In the genomic region with DNA sequence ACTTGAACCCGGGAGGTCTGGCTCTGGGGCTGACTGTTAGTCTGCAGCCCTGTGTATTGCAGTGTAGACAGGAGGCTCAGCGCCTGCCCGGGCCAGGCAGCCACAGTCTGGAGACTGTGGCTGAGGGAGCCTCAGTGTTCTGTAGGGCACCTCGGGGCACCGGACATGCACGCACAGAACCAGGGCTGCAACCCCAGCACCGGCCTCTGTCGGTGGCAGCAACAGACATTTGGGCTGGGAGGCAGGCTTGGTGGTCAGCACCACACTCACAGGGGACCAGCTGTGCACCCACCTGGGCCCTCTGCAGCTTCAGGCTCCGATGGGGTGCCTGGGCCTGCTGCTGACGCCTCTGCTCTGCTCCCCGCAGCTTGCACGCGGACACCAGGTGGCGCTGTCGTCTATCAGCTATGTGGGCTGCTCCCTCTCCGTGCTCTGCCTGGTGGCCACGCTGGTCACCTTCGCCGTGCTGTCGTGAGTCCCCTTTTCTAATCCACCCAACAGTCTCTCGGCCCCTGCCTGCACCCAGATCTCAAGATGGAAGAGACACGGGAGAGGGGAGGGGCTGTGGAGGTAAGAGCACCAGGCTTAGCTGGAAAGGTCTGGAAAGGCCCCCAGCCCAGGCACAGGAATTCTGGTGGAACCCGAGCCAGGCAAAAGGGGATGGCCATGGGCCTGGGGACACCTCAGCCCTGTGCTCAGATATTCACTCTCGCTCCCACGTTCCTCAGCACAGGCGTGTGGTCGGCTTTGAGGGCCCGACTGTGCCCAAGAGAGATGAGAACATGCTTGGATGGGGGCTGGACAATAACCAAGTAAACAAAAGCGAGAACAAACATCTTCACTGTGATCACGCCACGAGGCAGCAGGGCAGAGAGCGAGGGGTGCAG, we compare ENCODE assay signal across 8 cellular contexts.
A peak's percentile ranks its signal among the peaks of the same experiment; 100 is the strongest.
DNase-seq lines count a peak whose midpoint lies in the region; ATAC-seq, FAIRE-seq and TF ChIP-seq lines count a peak whose summit lies in the region.

No MANE protein-coding gene starts in this region.

- intact Hi-C loops in Right ventricle myocardium inferior (cut with DNase I) = loop anchor here (10.0 kb wide), 1 partner anchor 350 kb away; no protein-coding TSS in a partner anchor

- H3K9me3 Mint-ChIP-seq in activated naive CD4-positive, alpha-beta T cell treated with anti-CD3 and anti-CD28 coated beads, Interleukin-2, amount 10 ng/mL, durations not matched to agents 7 days and 5 days = no peaks in the 10 kb centered on the region
- no peaks in the 10 kb centered on the region for H3K9me3 Mint-ChIP-seq in progenitor cell of endocrine pancreas (ENCODE audit: low read depth)

- CTCF ChIA-PET in activated naive CD4-positive, alpha-beta T cell treated with anti-CD3 and anti-CD28 coated beads, Interleukin-2, amount 10 ng/mL, durations not matched to agents 7 days and 5 days (lab: Charles Lee) = interaction anchor here (0.6 to 4.8 kb wide), 20 partner anchors 10 to 725 kb away, joined by 3 to 63 read pairs (median 3); partner anchors contain the start of gene MMP17

- H3K27ac Mint-ChIP-seq in activated naive CD4-positive, alpha-beta T cell treated with anti-CD3 and anti-CD28 coated beads, Interleukin-2, amount 10 ng/mL, durations not matched to agents 7 days and 5 days = no peak overlapping the region
- H3K27ac Mint-ChIP-seq in progenitor cell of endocrine pancreas = no peak overlapping the region

- H3K36me3 Mint-ChIP-seq in activated naive CD4-positive, alpha-beta T cell treated with anti-CD3 and anti-CD28 coated beads, Interleukin-2, amount 10 ng/mL, durations not matched to agents 7 days and 5 days = no peaks in the 10 kb centered on the region
- peaks cover 1% of the 10 kb centered on the region for H3K36me3 Mint-ChIP-seq in progenitor cell of endocrine pancreas (ENCODE audit: insufficient read depth)

- H3K4me3 ChIP-seq in SK-N-MC = no peak overlapping the region

- H3K9me3 ChIP-seq in SK-N-MC (ENCODE audit: low read depth, low read length) = no peaks in the 10 kb centered on the region

- H3K27ac ChIP-seq in SK-N-MC = no peak overlapping the region

- H3K9ac ChIP-seq in SK-N-MC (ENCODE audit: insufficient read length) = no peak overlapping the region

- H3K36me3 ChIP-seq in SK-N-MC (ENCODE audit: insufficient read depth, low read length) = no peaks in the 10 kb centered on the region

- DNase-seq in DMS53 (lab: John Stamatoyannopoulos, UW) (peak; percentile 91), Kasumi-1 (lab: John Stamatoyannopoulos, UW) (peak; percentile 52 to 59), SK-N-MC (ENCODE audit: low read depth, low spot score) (peak; percentile 8), Right ventricle myocardium inferior (ENCODE audit: missing footprints) (peak; percentile 92), progenitor cell of endocrine pancreas (ENCODE audit: low spot score, unreplicated experiment) (peak; percentile 85), urothelium cell line (ENCODE audit: low spot score) (peak; percentile 83)
- peak; percentile 87 for DNase-seq in activated naive CD4-positive, alpha-beta T cell treated with anti-CD3 and anti-CD28 coated beads, Interleukin-2, amount 10 ng/mL, durations not matched to agents 7 days and 5 days

- H3K27me3 Mint-ChIP-seq in activated naive CD4-positive, alpha-beta T cell treated with anti-CD3 and anti-CD28 coated beads, Interleukin-2, amount 10 ng/mL, durations not matched to agents 7 days and 5 days = peaks cover 24% of the 10 kb centered on the region
- H3K27me3 Mint-ChIP-seq in progenitor cell of endocrine pancreas = peaks cover 8% of the 10 kb centered on the region

- TF ChIP-seq CTCF in progenitor cell of endocrine pancreas (IDR thresholded peaks at IDR 0.05; ENCODE audit: unreplicated experiment) = peak; percentile 97

- H3K4me3 Mint-ChIP-seq in activated naive CD4-positive, alpha-beta T cell treated with anti-CD3 and anti-CD28 coated beads, Interleukin-2, amount 10 ng/mL, durations not matched to agents 7 days and 5 days = no peak overlapping the region
- H3K4me3 Mint-ChIP-seq in progenitor cell of endocrine pancreas (ENCODE audit: low read depth) = no peak overlapping the region

- ATAC-seq in GM21576 (IDR thresholded peaks at IDR 0.05; ENCODE audit: unreplicated experiment) = peak; percentile 53
- ATAC-seq in Right ventricle myocardium inferior = peak; percentile 85

- peaks cover 10% of the 10 kb centered on the region for H3K4me1 Mint-ChIP-seq in activated naive CD4-positive, alpha-beta T cell treated with anti-CD3 and anti-CD28 coated beads, Interleukin-2, amount 10 ng/mL, durations not matched to agents 7 days and 5 days
- no peaks in the 10 kb centered on the region for H3K4me1 Mint-ChIP-seq in progenitor cell of endocrine pancreas (ENCODE audit: low read depth)

- peak; percentile 89 for FAIRE-seq in urothelium cell line (lab: Jason Lieb, UNC)

Comparison
In these comparisons a context has a peak if more than half of its experiments do, and no peak if none do; other contexts are left out.
1. DNase-seq: peak in every context shown above with its lines; median percentile 92 in Right ventricle myocardium inferior; 91 in DMS53; 87 in activated naive CD4-positive, alpha-beta T cell treated with anti-CD3 and anti-CD28 coated beads, Interleukin-2, amount 10 ng/mL, durations not matched to agents 7 days and 5 days; 85 in progenitor cell of endocrine pancreas; 83 in urothelium cell line; 56 in Kasumi-1; 8 in SK-N-MC.